In the genomic region with DNA sequence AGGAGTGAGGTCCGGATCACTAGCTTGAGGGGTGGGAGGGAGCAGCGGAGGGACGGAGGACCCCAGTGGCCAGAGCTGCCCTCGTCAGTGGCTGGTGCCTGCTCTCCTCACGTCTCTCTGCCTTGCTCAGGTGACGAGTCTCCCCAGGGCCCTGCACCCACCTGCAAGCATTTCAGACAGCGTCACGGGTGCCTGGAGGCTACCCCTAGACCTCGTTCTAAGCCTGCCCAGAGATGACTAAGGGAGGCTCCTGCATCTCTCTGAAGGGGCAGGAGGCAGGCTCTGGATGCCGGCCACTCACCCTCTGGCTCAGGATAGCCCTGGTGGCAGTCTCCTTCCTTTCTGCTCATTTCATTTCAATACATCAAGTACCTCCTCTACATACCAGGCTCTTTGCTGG, we compare ENCODE assay signal across 14 cellular contexts.
"Had no signal": no experiment of that assay in that cellular context is flagged by ENCODE, and none has a peak within 500 bp of the region (broad histone marks: within the 10 kb centered on the region; RNA-seq: fewer than 3 reads in every experiment).

No MANE protein-coding gene starts in this region.

- FAIRE-seq: bronchial epithelial cell, endothelial cell of umbilical vein, pancreas had no signal

- H3K9me3 Mint-ChIP-seq: activated T-cell treated with anti-CD3 and anti-CD28 coated beads, Interleukin-2, amount 50 U/mL, for 4 hours; neural crest cell; type B pancreatic cell had no signal

- H3K36me3 Mint-ChIP-seq: activated CD8-positive, alpha-beta memory T cell treated with anti-CD3 and anti-CD28 coated beads, Interleukin-2, amount 10 ng/mL, durations not matched to agents 7 days and 5 days; activated naive CD8-positive, alpha-beta T cell; type B pancreatic cell had no signal

- H3K27me3 ChIP-seq: pancreas had no signal

- H3K4me1 ChIP-seq: pancreas had no signal

- H3K4me3 Mint-ChIP-seq: activated CD8-positive, alpha-beta memory T cell treated with anti-CD3 and anti-CD28 coated beads, Interleukin-2, amount 10 ng/mL, durations not matched to agents 7 days and 5 days; activated naive CD8-positive, alpha-beta T cell; activated T-cell treated with anti-CD3 and anti-CD28 coated beads, Interleukin-2, amount 50 U/mL, for 4 hours; neural crest cell; type B pancreatic cell had no signal

- DNase-seq: activated CD4-positive, alpha-beta T cell treated with anti-CD3 and anti-CD28 coated beads, Interleukin-2, amount 50 U/mL, for 48 hours; activated CD4-positive, CD25-positive, alpha-beta regulatory T cell treated with anti-CD3 and anti-CD28 coated beads, Interleukin-2, amount 50 U/mL, for 72 hours; activated CD8-positive, alpha-beta memory T cell treated with anti-CD3 and anti-CD28 coated beads, Interleukin-2, amount 10 ng/mL, durations not matched to agents 7 days and 5 days; activated effector memory CD4-positive, alpha-beta T cell treated with anti-CD3 and anti-CD28 coated beads, Interleukin-2, amount 50 U/mL, for 16 hours; activated T-cell treated with anti-CD3 and anti-CD28 coated beads, Interleukin-2, amount 50 U/mL, for 4 hours; kidney glomerular epithelial cell; retina; T-helper 9 cell had no signal

- H3K27me3 Mint-ChIP-seq: activated naive CD8-positive, alpha-beta T cell had no signal

- H3K4me1 Mint-ChIP-seq: activated CD8-positive, alpha-beta memory T cell treated with anti-CD3 and anti-CD28 coated beads, Interleukin-2, amount 10 ng/mL, durations not matched to agents 7 days and 5 days had no signal

- H3K36me3 ChIP-seq: pancreas had no signal

- H3K27ac ChIP-seq: pancreas had no signal

- H3K27ac Mint-ChIP-seq: activated CD8-positive, alpha-beta memory T cell treated with anti-CD3 and anti-CD28 coated beads, Interleukin-2, amount 10 ng/mL, durations not matched to agents 7 days and 5 days; activated naive CD8-positive, alpha-beta T cell; type B pancreatic cell had no signal

- H3K9me3 ChIP-seq: pancreas had no signal

- H3K4me3 ChIP-seq: pancreas had no signal

- ATAC-seq: activated CD8-positive, alpha-beta memory T cell treated with anti-CD3 and anti-CD28 coated beads, Interleukin-2, amount 10 ng/mL, durations not matched to agents 7 days and 5 days; activated T-cell treated with anti-CD3 and anti-CD28 coated beads, Interleukin-2, amount 50 U/mL, for 4 hours; pancreas had no signal
